23 cellular contexts compared by ENCODE assay signal in the genomic region with DNA sequence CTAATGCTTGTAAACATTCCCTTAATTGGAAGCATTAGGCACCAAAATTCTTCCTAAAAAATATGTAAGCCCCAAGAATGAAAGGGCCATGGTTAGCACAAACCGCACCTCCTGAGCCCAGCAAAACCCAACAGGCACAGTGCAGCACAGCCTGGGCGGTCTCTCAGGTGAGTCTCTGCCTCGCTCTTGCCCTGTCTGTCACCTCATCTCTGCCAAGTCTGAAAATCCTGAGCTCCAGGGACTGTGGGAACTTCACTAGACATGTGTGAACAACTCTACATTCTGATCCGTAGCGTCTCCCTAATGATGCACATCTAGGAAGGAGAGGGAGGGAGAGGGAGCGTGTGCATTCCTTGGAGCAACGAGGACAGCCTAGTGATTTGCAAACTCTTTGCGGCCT.
"Had no signal": no experiment of that assay in that cellular context is flagged by ENCODE, and none has a peak within 500 bp of the region (broad histone marks: within the 10 kb centered on the region; RNA-seq: fewer than 3 reads in every experiment).

No MANE protein-coding gene starts in this region.

- H3K4me1 Mint-ChIP-seq: activated CD4-positive, alpha-beta T cell treated with anti-CD3 and anti-CD28 coated beads for 36 hours; activated CD4-positive, alpha-beta T cell treated with anti-CD3 and anti-CD28 coated beads, Interleukin-2, amount 10 ng/mL, durations not matched to agents 24 days and 14 days; activated naive CD8-positive, alpha-beta T cell treated with anti-CD3 and anti-CD28 coated beads for 36 hours; activated naive CD8-positive, alpha-beta T cell treated with anti-CD3 and anti-CD28 coated beads, Interleukin-2, amount 50 U/mL, for 24 hours; brain had no signal

- DNase-seq: activated CD4-positive, alpha-beta memory T cell treated with anti-CD3 and anti-CD28 coated beads for 36 hours; activated CD4-positive, alpha-beta T cell treated with anti-CD3 and anti-CD28 coated beads for 36 hours; activated CD4-positive, alpha-beta T cell treated with anti-CD3 and anti-CD28 coated beads, Interleukin-2, amount 10 ng/mL, durations not matched to agents 24 days and 14 days; activated CD4-positive, CD25-positive, alpha-beta regulatory T cell; activated CD4-positive, CD25-positive, alpha-beta regulatory T cell treated with anti-CD3 and anti-CD28 coated beads, Interleukin-2, amount 50 U/mL, for 72 hours; activated CD8-positive, alpha-beta memory T cell treated with anti-CD3 and anti-CD28 coated beads, Interleukin-2, amount 50 U/mL, for 48 hours; activated gamma-delta T cell; activated naive CD4-positive, alpha-beta T cell; activated naive CD4-positive, alpha-beta T cell treated with anti-CD3 and anti-CD28 coated beads, Interleukin-2, amount 50 U/mL, for 16 hours; activated naive CD8-positive, alpha-beta T cell treated with anti-CD3 and anti-CD28 coated beads for 36 hours; activated naive CD8-positive, alpha-beta T cell treated with anti-CD3 and anti-CD28 coated beads, Interleukin-2, amount 50 U/mL, for 24 hours; activated T-cell treated with anti-CD3 and anti-CD28 coated beads for 4 hours; activated T-cell treated with anti-CD3 and anti-CD28 coated beads, Interleukin-2, amount 50 U/mL, for 24 hours; activated T-cell treated with anti-CD3 and anti-CD28 coated beads, Interleukin-2, amount 50 U/mL, for 72 hours; caudate nucleus; effector CD8-positive, alpha-beta T cell; foreskin melanocyte; heart right ventricle; T-helper 2 cell had no signal

- H3K27me3 ChIP-seq: ascending aorta had no signal

- H3K4me3 Mint-ChIP-seq: activated CD4-positive, alpha-beta memory T cell treated with anti-CD3 and anti-CD28 coated beads for 36 hours; activated CD4-positive, alpha-beta T cell treated with anti-CD3 and anti-CD28 coated beads for 36 hours; activated CD4-positive, alpha-beta T cell treated with anti-CD3 and anti-CD28 coated beads, Interleukin-2, amount 10 ng/mL, durations not matched to agents 24 days and 14 days; activated naive CD8-positive, alpha-beta T cell treated with anti-CD3 and anti-CD28 coated beads for 36 hours; activated naive CD8-positive, alpha-beta T cell treated with anti-CD3 and anti-CD28 coated beads, Interleukin-2, amount 50 U/mL, for 24 hours; activated T-cell treated with anti-CD3 and anti-CD28 coated beads, Interleukin-2, amount 50 U/mL, for 24 hours; activated T-cell treated with anti-CD3 and anti-CD28 coated beads, Interleukin-2, amount 50 U/mL, for 72 hours; brain had no signal

- H3K36me3 Mint-ChIP-seq: brain had no signal

- H3K36me3 ChIP-seq: ascending aorta, gastroesophageal sphincter, heart right ventricle had no signal

- H3K9me3 ChIP-seq: ascending aorta had no signal

- ATAC-seq: activated CD4-positive, alpha-beta T cell treated with anti-CD3 and anti-CD28 coated beads for 36 hours; activated naive CD8-positive, alpha-beta T cell treated with anti-CD3 and anti-CD28 coated beads, Interleukin-2, amount 50 U/mL, for 24 hours; activated T-cell treated with anti-CD3 and anti-CD28 coated beads, Interleukin-2, amount 50 U/mL, for 72 hours; gastroesophageal sphincter; heart right ventricle had no signal

- H3K4me1 ChIP-seq: ascending aorta, gastroesophageal sphincter, heart right ventricle had no signal

- H3K27ac Mint-ChIP-seq: activated CD4-positive, alpha-beta memory T cell treated with anti-CD3 and anti-CD28 coated beads for 36 hours; activated CD4-positive, alpha-beta T cell treated with anti-CD3 and anti-CD28 coated beads for 36 hours; activated CD4-positive, alpha-beta T cell treated with anti-CD3 and anti-CD28 coated beads, Interleukin-2, amount 10 ng/mL, durations not matched to agents 24 days and 14 days; activated naive CD8-positive, alpha-beta T cell treated with anti-CD3 and anti-CD28 coated beads for 36 hours; activated naive CD8-positive, alpha-beta T cell treated with anti-CD3 and anti-CD28 coated beads, Interleukin-2, amount 50 U/mL, for 24 hours; activated T-cell treated with anti-CD3 and anti-CD28 coated beads, Interleukin-2, amount 50 U/mL, for 24 hours; activated T-cell treated with anti-CD3 and anti-CD28 coated beads, Interleukin-2, amount 50 U/mL, for 72 hours; brain had no signal

- H3K4me3 ChIP-seq: ascending aorta, gastroesophageal sphincter, heart right ventricle had no signal

- H3K27ac ChIP-seq: ascending aorta, epithelial cell of prostate, gastroesophageal sphincter, heart right ventricle had no signal
